Comparison of ENCODE assay signal across 2 cellular contexts in the genomic region with DNA sequence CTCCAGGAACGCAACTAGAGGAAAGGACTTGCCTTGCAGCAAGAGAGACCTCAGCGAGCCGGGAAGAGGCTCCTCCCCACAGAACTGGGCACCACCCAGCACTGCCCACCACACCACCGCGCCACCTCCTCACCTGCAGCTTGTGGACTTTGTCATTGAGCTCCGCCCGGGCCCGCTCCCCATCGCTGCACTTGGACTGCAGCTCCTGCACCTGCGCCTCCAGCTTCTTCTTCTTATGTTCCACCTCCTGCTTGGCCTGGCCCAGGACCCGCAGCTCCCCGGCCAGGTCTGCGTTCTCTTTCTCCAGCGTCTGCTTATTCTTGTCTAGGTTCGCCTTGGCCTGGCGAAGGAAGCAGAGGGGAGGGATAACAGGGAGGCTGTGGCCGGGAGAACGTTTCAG.
TF ChIP-seq lines count a peak whose summit lies in the region.

No MANE protein-coding gene starts in this region.

TF ChIP-seq in HepG2, 621 proteins besides CTCF, POLR2A, EP300 and RAD21:
- TF ChIP-seq RFX3 (CRISPR knock-in tag; IDR thresholded peaks at IDR 0.05) (no peak), PHF8 (CRISPR knock-in tag; IDR thresholded peaks at IDR 0.05) (no peak), ZBTB1 (CRISPR knock-in tag; IDR thresholded peaks at IDR 0.05; ENCODE audit: borderline replicate concordance) (no peak), ZKSCAN8 (CRISPR knock-in tag; IDR thresholded peaks at IDR 0.05; ENCODE audit: borderline replicate concordance) (no peak), ZNF792 (CRISPR knock-in tag; IDR thresholded peaks at IDR 0.05) (no peak), NCOA1 (CRISPR knock-in tag; IDR thresholded peaks at IDR 0.05) (no peak), ZBTB38 (CRISPR knock-in tag; IDR thresholded peaks at IDR 0.05) (peak; percentile 53; the same call in 1 of the 2 replicates), XBP1 (CRISPR knock-in tag; IDR thresholded peaks at IDR 0.05) (no peak), GABPB1 (CRISPR knock-in tag; IDR thresholded peaks at IDR 0.05) (0 out of 2 replicates have a peak, but pooled peaks have one; percentile 12), GTF2F1 (IDR thresholded peaks at IDR 0.05; ENCODE audit: low read length) (no peak), ZSCAN21 (CRISPR knock-in tag; IDR thresholded peaks at IDR 0.05; ENCODE audit: borderline replicate concordance) (no peak), ZNF234 (CRISPR knock-in tag; conservative IDR thresholded peaks at IDR 0.05) (no peak), FOXM1 (CRISPR knock-in tag; IDR thresholded peaks at IDR 0.05) (no peak), AGO2 (optimal IDR thresholded peaks at IDR 0.05; ENCODE audit: low read depth, low read length) (peak; percentile 73), BRD4 (CRISPR knock-in tag; IDR thresholded peaks at IDR 0.05) (no peak), MXI1 (IDR thresholded peaks at IDR 0.05; ENCODE audit: borderline replicate concordance, low read depth, low read length) (no peak), SIN3A (IDR thresholded peaks at IDR 0.05; ENCODE audit: borderline replicate concordance, low read depth, low read length) (no peak), HOXA7 (CRISPR knock-in tag; IDR thresholded peaks at IDR 0.05) (no peak), HIVEP1 (CRISPR knock-in tag; IDR thresholded peaks at IDR 0.05) (no peak)
- TF ChIP-seq, protein P1, sequence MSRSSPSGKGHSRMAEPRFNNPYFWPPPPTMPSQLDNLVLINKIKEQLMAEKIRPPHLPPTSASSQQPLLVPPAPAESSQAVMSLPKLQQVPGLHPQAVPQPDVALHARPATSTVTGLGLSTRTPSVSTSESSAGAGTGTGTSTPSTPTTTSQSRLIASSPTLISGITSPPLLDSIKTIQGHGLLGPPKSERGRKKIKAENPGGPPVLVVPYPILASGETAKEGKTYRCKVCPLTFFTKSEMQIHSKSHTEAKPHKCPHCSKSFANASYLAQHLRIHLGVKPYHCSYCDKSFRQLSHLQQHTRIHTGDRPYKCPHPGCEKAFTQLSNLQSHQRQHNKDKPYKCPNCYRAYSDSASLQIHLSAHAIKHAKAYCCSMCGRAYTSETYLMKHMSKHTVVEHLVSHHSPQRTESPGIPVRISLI (CRISPR knock-in tag; IDR thresholded peaks at IDR 0.05; ENCODE audit: borderline replicate concordance), result no peak
- TF ChIP-seq, protein P2, sequence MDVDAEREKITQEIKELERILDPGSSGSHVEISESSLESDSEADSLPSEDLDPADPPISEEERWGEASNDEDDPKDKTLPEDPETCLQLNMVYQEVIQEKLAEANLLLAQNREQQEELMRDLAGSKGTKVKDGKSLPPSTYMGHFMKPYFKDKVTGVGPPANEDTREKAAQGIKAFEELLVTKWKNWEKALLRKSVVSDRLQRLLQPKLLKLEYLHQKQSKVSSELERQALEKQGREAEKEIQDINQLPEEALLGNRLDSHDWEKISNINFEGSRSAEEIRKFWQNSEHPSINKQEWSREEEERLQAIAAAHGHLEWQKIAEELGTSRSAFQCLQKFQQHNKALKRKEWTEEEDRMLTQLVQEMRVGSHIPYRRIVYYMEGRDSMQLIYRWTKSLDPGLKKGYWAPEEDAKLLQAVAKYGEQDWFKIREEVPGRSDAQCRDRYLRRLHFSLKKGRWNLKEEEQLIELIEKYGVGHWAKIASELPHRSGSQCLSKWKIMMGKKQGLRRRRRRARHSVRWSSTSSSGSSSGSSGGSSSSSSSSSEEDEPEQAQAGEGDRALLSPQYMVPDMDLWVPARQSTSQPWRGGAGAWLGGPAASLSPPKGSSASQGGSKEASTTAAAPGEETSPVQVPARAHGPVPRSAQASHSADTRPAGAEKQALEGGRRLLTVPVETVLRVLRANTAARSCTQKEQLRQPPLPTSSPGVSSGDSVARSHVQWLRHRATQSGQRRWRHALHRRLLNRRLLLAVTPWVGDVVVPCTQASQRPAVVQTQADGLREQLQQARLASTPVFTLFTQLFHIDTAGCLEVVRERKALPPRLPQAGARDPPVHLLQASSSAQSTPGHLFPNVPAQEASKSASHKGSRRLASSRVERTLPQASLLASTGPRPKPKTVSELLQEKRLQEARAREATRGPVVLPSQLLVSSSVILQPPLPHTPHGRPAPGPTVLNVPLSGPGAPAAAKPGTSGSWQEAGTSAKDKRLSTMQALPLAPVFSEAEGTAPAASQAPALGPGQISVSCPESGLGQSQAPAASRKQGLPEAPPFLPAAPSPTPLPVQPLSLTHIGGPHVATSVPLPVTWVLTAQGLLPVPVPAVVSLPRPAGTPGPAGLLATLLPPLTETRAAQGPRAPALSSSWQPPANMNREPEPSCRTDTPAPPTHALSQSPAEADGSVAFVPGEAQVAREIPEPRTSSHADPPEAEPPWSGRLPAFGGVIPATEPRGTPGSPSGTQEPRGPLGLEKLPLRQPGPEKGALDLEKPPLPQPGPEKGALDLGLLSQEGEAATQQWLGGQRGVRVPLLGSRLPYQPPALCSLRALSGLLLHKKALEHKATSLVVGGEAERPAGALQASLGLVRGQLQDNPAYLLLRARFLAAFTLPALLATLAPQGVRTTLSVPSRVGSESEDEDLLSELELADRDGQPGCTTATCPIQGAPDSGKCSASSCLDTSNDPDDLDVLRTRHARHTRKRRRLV (CRISPR knock-in tag; IDR thresholded peaks at IDR 0.05), result no peak
- TF ChIP-seq, protein P3, sequence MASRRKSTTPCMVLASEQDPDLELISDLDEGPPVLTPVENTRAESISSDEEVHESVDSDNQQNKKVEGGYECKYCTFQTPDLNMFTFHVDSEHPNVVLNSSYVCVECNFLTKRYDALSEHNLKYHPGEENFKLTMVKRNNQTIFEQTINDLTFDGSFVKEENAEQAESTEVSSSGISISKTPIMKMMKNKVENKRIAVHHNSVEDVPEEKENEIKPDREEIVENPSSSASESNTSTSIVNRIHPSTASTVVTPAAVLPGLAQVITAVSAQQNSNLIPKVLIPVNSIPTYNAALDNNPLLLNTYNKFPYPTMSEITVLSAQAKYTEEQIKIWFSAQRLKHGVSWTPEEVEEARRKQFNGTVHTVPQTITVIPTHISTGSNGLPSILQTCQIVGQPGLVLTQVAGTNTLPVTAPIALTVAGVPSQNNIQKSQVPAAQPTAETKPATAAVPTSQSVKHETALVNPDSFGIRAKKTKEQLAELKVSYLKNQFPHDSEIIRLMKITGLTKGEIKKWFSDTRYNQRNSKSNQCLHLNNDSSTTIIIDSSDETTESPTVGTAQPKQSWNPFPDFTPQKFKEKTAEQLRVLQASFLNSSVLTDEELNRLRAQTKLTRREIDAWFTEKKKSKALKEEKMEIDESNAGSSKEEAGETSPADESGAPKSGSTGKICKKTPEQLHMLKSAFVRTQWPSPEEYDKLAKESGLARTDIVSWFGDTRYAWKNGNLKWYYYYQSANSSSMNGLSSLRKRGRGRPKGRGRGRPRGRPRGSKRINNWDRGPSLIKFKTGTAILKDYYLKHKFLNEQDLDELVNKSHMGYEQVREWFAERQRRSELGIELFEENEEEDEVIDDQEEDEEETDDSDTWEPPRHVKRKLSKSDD (CRISPR knock-in tag; IDR thresholded peaks at IDR 0.05; ENCODE audit: low read depth), result no peak
- TF ChIP-seq, protein P4, sequence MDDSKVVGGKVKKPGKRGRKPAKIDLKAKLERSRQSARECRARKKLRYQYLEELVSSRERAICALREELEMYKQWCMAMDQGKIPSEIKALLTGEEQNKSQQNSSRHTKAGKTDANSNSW (CRISPR knock-in tag; IDR thresholded peaks at IDR 0.05; ENCODE audit: borderline replicate concordance), result no peak

TF ChIP-seq in GM12878, 131 proteins besides CTCF, POLR2A, EP300 and RAD21:
- TF ChIP-seq HCFC1 (IDR thresholded peaks at IDR 0.05; ENCODE audit: low read length) (no peak), PAX5 (IDR thresholded peaks at IDR 0.05; ENCODE audit: borderline replicate concordance, low read depth, low read length) (no peak), FOXK2 (IDR thresholded peaks at IDR 0.05) (no peak), CREM (IDR thresholded peaks at IDR 0.05; ENCODE audit: low read depth) (no peak), MTA3 (IDR thresholded peaks at IDR 0.05; ENCODE audit: borderline replicate concordance, low read length) (no peak), MYB (IDR thresholded peaks at IDR 0.05; ENCODE audit: borderline replicate concordance, low read depth, low read length) (no peak), CBX3 (IDR thresholded peaks at IDR 0.05; ENCODE audit: borderline replicate concordance, low read depth) (no peak), ZNF24 (IDR thresholded peaks at IDR 0.05) (no peak), BHLHE40 (IDR thresholded peaks at IDR 0.05; ENCODE audit: borderline replicate concordance in 1 of 2, low read depth in 2 of 2, low read length in 1 of 2) (no peak), SMC3 (IDR thresholded peaks at IDR 0.05; ENCODE audit: borderline replicate concordance, low read length) (no peak), CHD2 (IDR thresholded peaks at IDR 0.05; ENCODE audit: borderline replicate concordance, low read depth, low read length) (no peak)
- TF ChIP-seq, protein P5, sequence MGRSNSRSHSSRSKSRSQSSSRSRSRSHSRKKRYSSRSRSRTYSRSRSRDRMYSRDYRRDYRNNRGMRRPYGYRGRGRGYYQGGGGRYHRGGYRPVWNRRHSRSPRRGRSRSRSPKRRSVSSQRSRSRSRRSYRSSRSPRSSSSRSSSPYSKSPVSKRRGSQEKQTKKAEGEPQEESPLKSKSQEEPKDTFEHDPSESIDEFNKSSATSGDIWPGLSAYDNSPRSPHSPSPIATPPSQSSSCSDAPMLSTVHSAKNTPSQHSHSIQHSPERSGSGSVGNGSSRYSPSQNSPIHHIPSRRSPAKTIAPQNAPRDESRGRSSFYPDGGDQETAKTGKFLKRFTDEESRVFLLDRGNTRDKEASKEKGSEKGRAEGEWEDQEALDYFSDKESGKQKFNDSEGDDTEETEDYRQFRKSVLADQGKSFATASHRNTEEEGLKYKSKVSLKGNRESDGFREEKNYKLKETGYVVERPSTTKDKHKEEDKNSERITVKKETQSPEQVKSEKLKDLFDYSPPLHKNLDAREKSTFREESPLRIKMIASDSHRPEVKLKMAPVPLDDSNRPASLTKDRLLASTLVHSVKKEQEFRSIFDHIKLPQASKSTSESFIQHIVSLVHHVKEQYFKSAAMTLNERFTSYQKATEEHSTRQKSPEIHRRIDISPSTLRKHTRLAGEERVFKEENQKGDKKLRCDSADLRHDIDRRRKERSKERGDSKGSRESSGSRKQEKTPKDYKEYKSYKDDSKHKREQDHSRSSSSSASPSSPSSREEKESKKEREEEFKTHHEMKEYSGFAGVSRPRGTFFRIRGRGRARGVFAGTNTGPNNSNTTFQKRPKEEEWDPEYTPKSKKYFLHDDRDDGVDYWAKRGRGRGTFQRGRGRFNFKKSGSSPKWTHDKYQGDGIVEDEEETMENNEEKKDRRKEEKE (IDR thresholded peaks at IDR 0.05), result no peak
- TF ChIP-seq, protein P6, sequence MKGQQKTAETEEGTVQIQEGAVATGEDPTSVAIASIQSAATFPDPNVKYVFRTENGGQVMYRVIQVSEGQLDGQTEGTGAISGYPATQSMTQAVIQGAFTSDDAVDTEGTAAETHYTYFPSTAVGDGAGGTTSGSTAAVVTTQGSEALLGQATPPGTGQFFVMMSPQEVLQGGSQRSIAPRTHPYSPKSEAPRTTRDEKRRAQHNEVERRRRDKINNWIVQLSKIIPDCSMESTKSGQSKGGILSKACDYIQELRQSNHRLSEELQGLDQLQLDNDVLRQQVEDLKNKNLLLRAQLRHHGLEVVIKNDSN (IDR thresholded peaks at IDR 0.05; ENCODE audit: borderline replicate concordance, extremely low read length, insufficient read depth, low read depth, low read length), result no peak
- TF ChIP-seq, protein P7, sequence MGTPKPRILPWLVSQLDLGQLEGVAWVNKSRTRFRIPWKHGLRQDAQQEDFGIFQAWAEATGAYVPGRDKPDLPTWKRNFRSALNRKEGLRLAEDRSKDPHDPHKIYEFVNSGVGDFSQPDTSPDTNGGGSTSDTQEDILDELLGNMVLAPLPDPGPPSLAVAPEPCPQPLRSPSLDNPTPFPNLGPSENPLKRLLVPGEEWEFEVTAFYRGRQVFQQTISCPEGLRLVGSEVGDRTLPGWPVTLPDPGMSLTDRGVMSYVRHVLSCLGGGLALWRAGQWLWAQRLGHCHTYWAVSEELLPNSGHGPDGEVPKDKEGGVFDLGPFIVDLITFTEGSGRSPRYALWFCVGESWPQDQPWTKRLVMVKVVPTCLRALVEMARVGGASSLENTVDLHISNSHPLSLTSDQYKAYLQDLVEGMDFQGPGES (IDR thresholded peaks at IDR 0.05), result no peak
